In genomic region chr11:67317365-67318238, GRCh38 we compare ENCODE assay signal across 1 cellular context.
A peak's percentile ranks its signal among the peaks of the same experiment; 100 is the strongest.
TF ChIP-seq lines count a peak whose summit lies in the region.

No MANE protein-coding gene starts in this region.

TF ChIP-seq in HepG2, 621 proteins besides CTCF, POLR2A, EP300 and RAD21 (continued from another document and continues in another):
- TF ChIP-seq PATZ1 (CRISPR knock-in tag; IDR thresholded peaks at IDR 0.05) (peak; percentile 27; the same call in 1 of the 2 replicates), ZBTB7B (CRISPR knock-in tag; IDR thresholded peaks at IDR 0.05) (peak; percentile 73), ONECUT2 (CRISPR knock-in tag; IDR thresholded peaks at IDR 0.05) (no peak), TIGD3 (CRISPR knock-in tag; IDR thresholded peaks at IDR 0.05; ENCODE audit: borderline replicate concordance) (no peak), RFX1 (IDR thresholded peaks at IDR 0.05) (peak; percentile 98), ATM (IDR thresholded peaks at IDR 0.05; ENCODE audit: borderline replicate concordance) (no peak), THRA (CRISPR knock-in tag; IDR thresholded peaks at IDR 0.05; ENCODE audit: borderline replicate concordance) (0 out of 2 replicates have a peak, but pooled peaks have one; percentile 47), ZXDC (CRISPR knock-in tag; IDR thresholded peaks at IDR 0.05) (no peak), GFI1 (CRISPR knock-in tag; IDR thresholded peaks at IDR 0.05; ENCODE audit: borderline replicate concordance) (peak; percentile 43; the same call in 1 of the 2 replicates), PRMT3 (CRISPR knock-in tag; IDR thresholded peaks at IDR 0.05; ENCODE audit: borderline replicate concordance, low read depth) (no peak), TFAP4 (IDR thresholded peaks at IDR 0.05; ENCODE audit: borderline replicate concordance, low read depth) (no peak), ZNF556 (CRISPR knock-in tag; IDR thresholded peaks at IDR 0.05; ENCODE audit: borderline replicate concordance) (peak; percentile 38), ZNF607 (CRISPR knock-in tag; IDR thresholded peaks at IDR 0.05; ENCODE audit: borderline replicate concordance) (peak; percentile 71; the same call in 1 of the 2 replicates), RFX3 (CRISPR knock-in tag; IDR thresholded peaks at IDR 0.05) (peak; percentile 100), ZSCAN25 (CRISPR knock-in tag; IDR thresholded peaks at IDR 0.05) (peak; percentile 38; the same call in 1 of the 2 replicates), ZNF367 (CRISPR knock-in tag; IDR thresholded peaks at IDR 0.05; ENCODE audit: borderline replicate concordance) (peak; percentile 70; the same call in 1 of the 2 replicates), BRCA1 (CRISPR knock-in tag; IDR thresholded peaks at IDR 0.05) (no peak), ZNF17 (CRISPR knock-in tag; IDR thresholded peaks at IDR 0.05) (no peak), SMAD3 (CRISPR knock-in tag; IDR thresholded peaks at IDR 0.05) (peak; percentile 3; the same call in 1 of the 2 replicates), ZNF512B (CRISPR knock-in tag; IDR thresholded peaks at IDR 0.05; ENCODE audit: borderline replicate concordance) (no peak), IKZF5 (CRISPR knock-in tag; IDR thresholded peaks at IDR 0.05) (0 out of 2 replicates have a peak, but pooled peaks have one; percentile 15), RARA (CRISPR knock-in tag; IDR thresholded peaks at IDR 0.05) (0 out of 2 replicates have a peak, but pooled peaks have one; percentile 13), CBX1 (IDR thresholded peaks at IDR 0.05; ENCODE audit: low read depth) (no peak)
- TF ChIP-seq, protein P1, sequence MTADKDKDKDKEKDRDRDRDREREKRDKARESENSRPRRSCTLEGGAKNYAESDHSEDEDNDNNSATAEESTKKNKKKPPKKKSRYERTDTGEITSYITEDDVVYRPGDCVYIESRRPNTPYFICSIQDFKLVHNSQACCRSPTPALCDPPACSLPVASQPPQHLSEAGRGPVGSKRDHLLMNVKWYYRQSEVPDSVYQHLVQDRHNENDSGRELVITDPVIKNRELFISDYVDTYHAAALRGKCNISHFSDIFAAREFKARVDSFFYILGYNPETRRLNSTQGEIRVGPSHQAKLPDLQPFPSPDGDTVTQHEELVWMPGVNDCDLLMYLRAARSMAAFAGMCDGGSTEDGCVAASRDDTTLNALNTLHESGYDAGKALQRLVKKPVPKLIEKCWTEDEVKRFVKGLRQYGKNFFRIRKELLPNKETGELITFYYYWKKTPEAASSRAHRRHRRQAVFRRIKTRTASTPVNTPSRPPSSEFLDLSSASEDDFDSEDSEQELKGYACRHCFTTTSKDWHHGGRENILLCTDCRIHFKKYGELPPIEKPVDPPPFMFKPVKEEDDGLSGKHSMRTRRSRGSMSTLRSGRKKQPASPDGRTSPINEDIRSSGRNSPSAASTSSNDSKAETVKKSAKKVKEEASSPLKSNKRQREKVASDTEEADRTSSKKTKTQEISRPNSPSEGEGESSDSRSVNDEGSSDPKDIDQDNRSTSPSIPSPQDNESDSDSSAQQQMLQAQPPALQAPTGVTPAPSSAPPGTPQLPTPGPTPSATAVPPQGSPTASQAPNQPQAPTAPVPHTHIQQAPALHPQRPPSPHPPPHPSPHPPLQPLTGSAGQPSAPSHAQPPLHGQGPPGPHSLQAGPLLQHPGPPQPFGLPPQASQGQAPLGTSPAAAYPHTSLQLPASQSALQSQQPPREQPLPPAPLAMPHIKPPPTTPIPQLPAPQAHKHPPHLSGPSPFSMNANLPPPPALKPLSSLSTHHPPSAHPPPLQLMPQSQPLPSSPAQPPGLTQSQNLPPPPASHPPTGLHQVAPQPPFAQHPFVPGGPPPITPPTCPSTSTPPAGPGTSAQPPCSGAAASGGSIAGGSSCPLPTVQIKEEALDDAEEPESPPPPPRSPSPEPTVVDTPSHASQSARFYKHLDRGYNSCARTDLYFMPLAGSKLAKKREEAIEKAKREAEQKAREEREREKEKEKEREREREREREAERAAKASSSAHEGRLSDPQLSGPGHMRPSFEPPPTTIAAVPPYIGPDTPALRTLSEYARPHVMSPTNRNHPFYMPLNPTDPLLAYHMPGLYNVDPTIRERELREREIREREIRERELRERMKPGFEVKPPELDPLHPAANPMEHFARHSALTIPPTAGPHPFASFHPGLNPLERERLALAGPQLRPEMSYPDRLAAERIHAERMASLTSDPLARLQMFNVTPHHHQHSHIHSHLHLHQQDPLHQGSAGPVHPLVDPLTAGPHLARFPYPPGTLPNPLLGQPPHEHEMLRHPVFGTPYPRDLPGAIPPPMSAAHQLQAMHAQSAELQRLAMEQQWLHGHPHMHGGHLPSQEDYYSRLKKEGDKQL (CRISPR knock-in tag; IDR thresholded peaks at IDR 0.05; ENCODE audit: low read depth), result no peak
